In the genomic region with DNA sequence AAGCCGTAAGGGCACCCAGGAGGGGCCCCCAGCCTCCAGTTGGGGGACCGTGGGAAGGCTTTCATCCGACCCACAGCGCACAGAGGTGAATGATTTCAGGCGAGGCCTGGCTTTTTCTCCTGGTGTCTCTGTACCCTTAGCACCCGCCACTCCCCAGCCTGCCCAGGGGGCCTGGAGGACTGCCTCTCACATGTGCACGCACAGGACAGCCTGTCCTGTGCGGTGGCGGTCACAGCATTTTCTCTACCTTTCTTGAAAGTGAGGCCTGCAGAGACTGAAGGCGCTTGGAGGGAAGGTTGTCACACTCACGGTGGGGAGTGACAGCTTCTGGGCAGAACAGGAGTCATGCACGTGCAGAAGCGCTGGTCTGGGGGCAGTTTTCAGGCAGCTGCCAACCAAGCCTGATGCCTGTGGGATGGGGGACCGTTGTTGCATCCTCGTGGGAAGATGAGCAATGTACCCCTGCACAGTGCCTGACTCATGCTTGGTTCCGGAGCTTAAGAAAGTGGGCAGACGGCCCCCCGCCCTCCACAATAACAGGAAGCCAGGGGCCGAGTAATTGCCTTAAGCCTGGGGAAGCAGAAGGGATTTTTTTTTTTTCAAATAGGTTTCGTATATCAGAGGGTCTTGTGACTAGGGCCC, we compare ENCODE assay signal across 1 cellular context.
TF ChIP-seq lines count a peak whose summit lies in the region.

No MANE protein-coding gene starts in this region.

TF ChIP-seq in IMR-90, 13 proteins besides CTCF, POLR2A, EP300 and RAD21:
- TF ChIP-seq FOS (IDR thresholded peaks at IDR 0.05; ENCODE audit: low read depth, low read length) = peak; percentile 81
- no peak for TF ChIP-seq SMC3 (IDR thresholded peaks at IDR 0.05; ENCODE audit: low read depth, low read length)
- TF ChIP-seq RFX5 (IDR thresholded peaks at IDR 0.05; ENCODE audit: low read depth, low read length) = no peak
- 0 out of 2 replicates have a peak, but pooled peaks have one; percentile 36 for TF ChIP-seq MXI1 (IDR thresholded peaks at IDR 0.05; ENCODE audit: borderline replicate concordance, low read depth, low read length)
- TF ChIP-seq CHD1 (IDR thresholded peaks at IDR 0.05; ENCODE audit: low read depth, low read length) = no peak
- peak; percentile 81 for TF ChIP-seq CEBPB (IDR thresholded peaks at IDR 0.05; ENCODE audit: low read depth, low read length)
- TF ChIP-seq RCOR1 (IDR thresholded peaks at IDR 0.05; ENCODE audit: insufficient replicate concordance, low read length) = no peak
- TF ChIP-seq, protein P1, sequence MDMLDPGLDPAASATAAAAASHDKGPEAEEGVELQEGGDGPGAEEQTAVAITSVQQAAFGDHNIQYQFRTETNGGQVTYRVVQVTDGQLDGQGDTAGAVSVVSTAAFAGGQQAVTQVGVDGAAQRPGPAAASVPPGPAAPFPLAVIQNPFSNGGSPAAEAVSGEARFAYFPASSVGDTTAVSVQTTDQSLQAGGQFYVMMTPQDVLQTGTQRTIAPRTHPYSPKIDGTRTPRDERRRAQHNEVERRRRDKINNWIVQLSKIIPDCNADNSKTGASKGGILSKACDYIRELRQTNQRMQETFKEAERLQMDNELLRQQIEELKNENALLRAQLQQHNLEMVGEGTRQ (IDR thresholded peaks at IDR 0.05; ENCODE audit: low read depth, low read length) = no peak
- TF ChIP-seq, protein P2, sequence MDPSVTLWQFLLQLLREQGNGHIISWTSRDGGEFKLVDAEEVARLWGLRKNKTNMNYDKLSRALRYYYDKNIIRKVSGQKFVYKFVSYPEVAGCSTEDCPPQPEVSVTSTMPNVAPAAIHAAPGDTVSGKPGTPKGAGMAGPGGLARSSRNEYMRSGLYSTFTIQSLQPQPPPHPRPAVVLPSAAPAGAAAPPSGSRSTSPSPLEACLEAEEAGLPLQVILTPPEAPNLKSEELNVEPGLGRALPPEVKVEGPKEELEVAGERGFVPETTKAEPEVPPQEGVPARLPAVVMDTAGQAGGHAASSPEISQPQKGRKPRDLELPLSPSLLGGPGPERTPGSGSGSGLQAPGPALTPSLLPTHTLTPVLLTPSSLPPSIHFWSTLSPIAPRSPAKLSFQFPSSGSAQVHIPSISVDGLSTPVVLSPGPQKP (IDR thresholded peaks at IDR 0.05; ENCODE audit: borderline replicate concordance, low read depth, low read length) = no peak
- TF ChIP-seq MAZ (IDR thresholded peaks at IDR 0.05; ENCODE audit: borderline replicate concordance, low read depth, low read length) = no peak
- peak; percentile 98 for TF ChIP-seq BHLHE40 (IDR thresholded peaks at IDR 0.05; ENCODE audit: low read depth, low read length)
- no peak for TF ChIP-seq NFE2L2 (IDR thresholded peaks at IDR 0.05; ENCODE audit: low read depth, low read length)
- TF ChIP-seq MAFK (IDR thresholded peaks at IDR 0.05; ENCODE audit: low read depth, low read length) = no peak
TF ChIP-seq in IMR-90: peak in this region for 4.
